8 cellular contexts compared by ENCODE assay signal in genomic region chr12:62259993-62260732, GRCh38. TPM values are rescaled to one million over a fixed set of nuclear protein-coding genes. Genes with fewer than 3 reads are reported as not detected.
A peak's percentile ranks its signal among the peaks of the same experiment; 100 is the strongest.
DNase-seq lines count a peak whose midpoint lies in the region; ATAC-seq and TF ChIP-seq lines count a peak whose summit lies in the region.

Gene USP15 (plus strand): TSS chr12:62260404. CDS start chr12:62260415, 11 bp downstream.

- H3K4me1 ChIP-seq in adipocyte (ENCODE audit: control insufficient read depth, insufficient read depth, low read length) = peaks cover 58% of the 10 kb centered on the region
- H3K4me1 ChIP-seq in cardiac muscle cell (ENCODE audit: low read depth) = peaks cover 14% of the 10 kb centered on the region
- H3K4me1 ChIP-seq in trophoblast cell (ENCODE audit: control insufficient read depth in 1 of 2, insufficient read depth in 2 of 2, low read length in 2 of 2) = no peaks in the 10 kb centered on the region
- H3K4me1 ChIP-seq in transverse colon = peaks cover 14 to 49% (median 27%) of the 10 kb centered on the region in 4 donors

- H3K4me3 ChIP-seq in GM12865 (ENCODE audit: low read depth, low read length) = peak within 1 kb of the TSS; percentile 97
- H3K4me3 ChIP-seq in adipocyte (ENCODE audit: low read length) = peak within 1 kb of the TSS; percentile 100
- peak within 1 kb of the TSS; percentile 86 for H3K4me3 ChIP-seq in cardiac muscle cell
- H3K4me3 ChIP-seq in trophoblast cell (ENCODE audit: low read depth, low read length) = peak within 1 kb of the TSS; percentile 95
- peak within 1 kb of the TSS; percentile 67 to 95 (median 88) for H3K4me3 ChIP-seq in transverse colon

- intact Hi-C loops in transverse colon (cut with DNase I; ENCODE audit: low total_unique reads) = no loop called here

- no peak within 1 kb of the TSS for H3K23ac ChIP-seq in trophoblast cell (ENCODE audit: low read length)

- H3K36me3 ChIP-seq in adipocyte (ENCODE audit: control insufficient read depth, insufficient read depth, low read length, severe bottlenecking) (no peaks in the 10 kb centered on the region), cardiac muscle cell (no peaks in the 10 kb centered on the region), trophoblast cell (ENCODE audit: control insufficient read depth in 1 of 2, insufficient read depth in 2 of 2, low read length in 2 of 2) (peaks cover 0 to 3% of the 10 kb centered on the region in 2 experiments), transverse colon (no peaks in the 10 kb centered on the region)

- H2AK5ac ChIP-seq in trophoblast cell (ENCODE audit: low read length) = no peak within 1 kb of the TSS

- no CpG with 5 or more reads among the region's 61 CpGs for WGBS in trophoblast cell (ENCODE audit: extremely low coverage, insufficient coverage, insufficient read length)
- WGBS in transverse colon (ENCODE audit: low coverage in 1 of 2), 2 donors = 0% methylated on average over 50 of the region's 61 CpGs; no CpG with 5 or more reads in 1 of the 2 donors

- peak within 1 kb of the TSS; percentile 96 for H4K8ac ChIP-seq in trophoblast cell (ENCODE audit: low read depth, low read length)

- H3K27me3 ChIP-seq in adipocyte (replicated peaks; ENCODE audit: control insufficient read depth, insufficient read depth, low read length) (no peaks in the 10 kb centered on the region), cardiac muscle cell (no peaks in the 10 kb centered on the region), trophoblast cell (ENCODE audit: insufficient read depth, low read length) (no peaks in the 10 kb centered on the region), transverse colon (no peaks in the 10 kb centered on the region)

- peak; percentile 23 for TF ChIP-seq EP300 in transverse colon (IDR thresholded peaks at IDR 0.05; ENCODE audit: low read depth)

- no peak within 1 kb of the TSS for H2BK12ac ChIP-seq in trophoblast cell (ENCODE audit: low read length)

- peak within 1 kb of the TSS; percentile 90 for H2BK5ac ChIP-seq in trophoblast cell (ENCODE audit: low read depth, low read length, poor library complexity)

- peak; percentile 71 for TF ChIP-seq CTCF in GM12865 (IDR thresholded peaks at IDR 0.05; ENCODE audit: insufficient read depth, low read depth, low read length, missing control alignments)
- TF ChIP-seq CTCF in cardiac muscle cell (IDR thresholded peaks at IDR 0.05; ENCODE audit: low read depth, low read length) = peak; percentile 70
- peak; percentile 50 to 66 (median 53) for TF ChIP-seq CTCF in transverse colon (IDR thresholded peaks at IDR 0.05)

- peak within 1 kb of the TSS; percentile 92 for H4K91ac ChIP-seq in trophoblast cell (ENCODE audit: low read depth, low read length)

- in situ Hi-C loops in transverse colon (cut with MboI; ENCODE audit: low pct_ligation_motif_present in 1 of 4, low pct_unique_long_range_greater_than_20kb in 1 of 4, low sequenced_read_pairs in 3 of 4) = loop anchor here in 1 of 4 donors (25.0 kb wide), 1 partner anchor 202 kb away; the partner anchor contains the start of gene MON2

- H3K4ac ChIP-seq in trophoblast cell (ENCODE audit: low read depth, low read length) = peak within 1 kb of the TSS; percentile 92

- H3K79me2 ChIP-seq in trophoblast cell (ENCODE audit: control insufficient read depth, insufficient read depth, low read length, poor library complexity) = peaks cover 18% of the 10 kb centered on the region

- H3K79me1 ChIP-seq in trophoblast cell (ENCODE audit: low read length) = peaks cover 12% of the 10 kb centered on the region

- H2AFZ ChIP-seq in trophoblast cell (ENCODE audit: insufficient read depth, low read length, poor library complexity) = peak within 1 kb of the TSS; percentile 96

- H3K4me2 ChIP-seq in trophoblast cell (ENCODE audit: low read length) = peak within 1 kb of the TSS; percentile 86

- TF ChIP-seq POLR2A in transverse colon (IDR thresholded peaks at IDR 0.05) = peak; percentile 90

- peak; percentile 84 for ATAC-seq in HG02642 (IDR thresholded peaks at IDR 0.05; ENCODE audit: poor library complexity, unreplicated experiment)

- H3K27ac ChIP-seq in cardiac muscle cell (peak within 1 kb of the TSS; percentile 90), trophoblast cell (ENCODE audit: low read depth, low read length) (peak within 1 kb of the TSS; percentile 83), transverse colon (peak within 1 kb of the TSS; percentile 95 to 97 (median 96))

- peak within 1 kb of the TSS; percentile 88 for H2BK120ac ChIP-seq in trophoblast cell (ENCODE audit: insufficient read depth, low read length, poor library complexity)

- peak within 1 kb of the TSS; percentile 90 for H3K14ac ChIP-seq in trophoblast cell (ENCODE audit: low read length)

- H3K9ac ChIP-seq in adipocyte (ENCODE audit: low read length) (peak within 1 kb of the TSS; percentile 97), trophoblast cell (ENCODE audit: low read length) (peak within 1 kb of the TSS; percentile 87)

- peak; percentile 99 for DNase-seq in GM12865 (ENCODE audit: low read depth)
- peak; percentile 81 for DNase-seq in NCI-H1105 treated with DMSO at 0.1 percent for 48 hours (lab: John Stamatoyannopoulos, UW)
- peak; percentile 94 for DNase-seq in SW480 (ENCODE audit: low spot score)
- DNase-seq in adipocyte (ENCODE audit: low read depth) = peak; percentile 99
- peak; percentile 97 to 99 for DNase-seq in cardiac muscle cell (ENCODE audit: low read depth in 1 of 2, low spot score in 1 of 2)
- peak; percentile 92 to 96 for DNase-seq in trophoblast cell
- DNase-seq in transverse colon = peak; percentile 97

- H3K18ac ChIP-seq in trophoblast cell (ENCODE audit: low read length) = peak within 1 kb of the TSS; percentile 84

- no peaks in the 10 kb centered on the region for H3K9me3 ChIP-seq in adipocyte (ENCODE audit: control insufficient read depth, low read length)
- H3K9me3 ChIP-seq in cardiac muscle cell (ENCODE audit: low read depth) = no peaks in the 10 kb centered on the region
- H3K9me3 ChIP-seq in trophoblast cell (ENCODE audit: insufficient read depth, low read depth, low read length) = no peaks in the 10 kb centered on the region
- H3K9me3 ChIP-seq in transverse colon = no peaks in the 10 kb centered on the region

- peak within 1 kb of the TSS; percentile 92 for H4K12ac ChIP-seq in trophoblast cell (ENCODE audit: low read depth, low read length)

RNA-seq across cellular contexts. Expression of gene USP15, which starts in this region (rescaled TPM):
- total RNA-seq in cardiac muscle cell (26.4 and 51.0 TPM in 2 replicates), transverse colon (100 to 1,000 TPM in 2 of 4 donors, 10 to 100 TPM in 2; 71.1 to 335 (median 97.0) TPM)
- polyA plus RNA-seq in cardiac muscle cell = 39.9 and 47.8 TPM in 2 replicates
- polyA plus RNA-seq in trophoblast cell (2013) = 110 and 117 TPM in 2 replicates

Comparison
In these comparisons a context has a peak if more than half of its experiments do, and no peak if none do; other contexts are left out.
1. Peak in every context shown above with its lines: DNase-seq, ATAC-seq, H3K4me3 ChIP-seq and H3K27ac ChIP-seq.